12 cellular contexts compared by ENCODE assay signal in the genomic region with DNA sequence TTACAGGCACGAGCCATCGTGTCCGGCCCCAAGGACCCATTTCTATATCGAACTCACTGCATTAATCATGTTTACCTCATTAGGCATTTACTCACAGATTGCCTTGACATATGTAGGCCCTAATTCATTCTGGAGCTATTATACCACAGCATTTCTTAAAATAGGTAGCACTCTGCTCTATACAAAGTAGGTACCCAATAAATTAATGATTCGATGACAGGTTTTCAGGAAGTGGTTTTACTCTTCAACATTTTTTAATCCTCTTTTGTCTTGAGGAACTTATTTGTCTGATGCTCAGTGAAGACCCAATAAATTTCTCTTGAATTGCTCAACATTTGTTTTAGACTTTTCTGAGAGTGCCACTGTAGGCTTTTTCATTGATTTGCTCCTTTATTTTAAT. TPM values are rescaled to one million over a fixed set of nuclear protein-coding genes. Genes with fewer than 3 reads are reported as not detected.
DNase-seq lines count a peak whose midpoint lies in the region; ATAC-seq lines count a peak whose summit lies in the region.
"Had no signal": no experiment of that assay in that cellular context is flagged by ENCODE, and none has a peak within 500 bp of the region (broad histone marks: within the 10 kb centered on the region; RNA-seq: fewer than 3 reads in every experiment).

No MANE protein-coding gene starts in this region.

- peaks cover 8 to 31% of the 10 kb centered on the region in 2 donors for H3K36me3 Mint-ChIP-seq in activated T-cell treated with anti-CD3 and anti-CD28 coated beads, Interleukin-2, amount 50 U/mL, for 72 hours (ENCODE audit: insufficient read depth in 2 of 2)
- H3K36me3 Mint-ChIP-seq in activated naive CD8-positive, alpha-beta T cell: peaks cover 35% of the 10 kb centered on the region
- H3K36me3 Mint-ChIP-seq in stimulated activated naive B cell treated with anti-CD40 and anti-IgM and Interleukin-4, amounts not matched to agents 10 μg/mL and 1 μg/mL and 100 μg/mL, for 72 hours: peaks cover 27 to 42% of the 10 kb centered on the region in 2 donors

- peak overlapping the region; percentile 83 to 89 for H3K4me3 Mint-ChIP-seq in activated T-cell treated with anti-CD3 and anti-CD28 coated beads, Interleukin-2, amount 50 U/mL, for 72 hours
- H3K4me3 Mint-ChIP-seq in activated naive CD8-positive, alpha-beta T cell: peak overlapping the region; percentile 82
- H3K4me3 Mint-ChIP-seq in stimulated activated naive B cell treated with anti-CD40 and anti-IgM and Interleukin-4, amounts not matched to agents 10 μg/mL and 1 μg/mL and 100 μg/mL, for 72 hours: peak overlapping the region; percentile 13 to 62
- H3K4me3 Mint-ChIP-seq: neural crest cell had no signal

- no peak for DNase-seq in activated T-cell treated with anti-CD3 and anti-CD28 coated beads, Interleukin-2, amount 50 U/mL, for 72 hours
- no peak for DNase-seq in activated T-cell treated with anti-CD3 and anti-CD28 coated beads, Interleukin-2, amount 50 U/mL, for 1 hour
- DNase-seq in NOMO-1 (lab: John Stamatoyannopoulos, UW; ENCODE audit: unreplicated experiment in 2 of 2) (peak; percentile 23 to 87), NCI-H82 (lab: John Stamatoyannopoulos, UW) (no peak)
- no peak for DNase-seq in stimulated activated naive B cell treated with anti-CD40 and anti-IgM and Interleukin-4, amounts not matched to agents 10 μg/mL and 1 μg/mL and 100 μg/mL, for 72 hours
- DNase-seq: activated CD4-positive, alpha-beta T cell treated with anti-CD3 and anti-CD28 coated beads, Interleukin-2, amount 50 U/mL, for 1 hour; caudate nucleus; NCI-H2227 treated with DMSO at 0.1 percent for 48 hours had no signal

- peak overlapping the region; percentile 93 for H3K27ac Mint-ChIP-seq in activated T-cell treated with anti-CD3 and anti-CD28 coated beads, Interleukin-2, amount 50 U/mL, for 72 hours
- H3K27ac Mint-ChIP-seq in activated naive CD8-positive, alpha-beta T cell: peak overlapping the region; percentile 96
- peak overlapping the region; percentile 93 for H3K27ac Mint-ChIP-seq in stimulated activated naive B cell treated with anti-CD40 and anti-IgM and Interleukin-4, amounts not matched to agents 10 μg/mL and 1 μg/mL and 100 μg/mL, for 72 hours

- no peaks in the 10 kb centered on the region for H3K9me3 Mint-ChIP-seq in activated T-cell treated with anti-CD3 and anti-CD28 coated beads, Interleukin-2, amount 50 U/mL, for 72 hours
- H3K9me3 Mint-ChIP-seq in activated naive CD8-positive, alpha-beta T cell (ENCODE audit: low read depth): no peaks in the 10 kb centered on the region
- peaks cover under 1 to 5% of the 10 kb centered on the region in 2 donors for H3K9me3 Mint-ChIP-seq in stimulated activated naive B cell treated with anti-CD40 and anti-IgM and Interleukin-4, amounts not matched to agents 10 μg/mL and 1 μg/mL and 100 μg/mL, for 72 hours

- peaks cover 100% of the 10 kb centered on the region for H3K4me1 Mint-ChIP-seq in activated T-cell treated with anti-CD3 and anti-CD28 coated beads, Interleukin-2, amount 50 U/mL, for 72 hours (ENCODE audit: low read depth)
- peaks cover 93% of the 10 kb centered on the region for H3K4me1 Mint-ChIP-seq in activated naive CD8-positive, alpha-beta T cell (ENCODE audit: low read depth)
- H3K4me1 Mint-ChIP-seq in stimulated activated naive B cell treated with anti-CD40 and anti-IgM and Interleukin-4, amounts not matched to agents 10 μg/mL and 1 μg/mL and 100 μg/mL, for 72 hours: peaks cover 53 to 97% of the 10 kb centered on the region in 2 donors

- H3K27me3 Mint-ChIP-seq in activated T-cell treated with anti-CD3 and anti-CD28 coated beads, Interleukin-2, amount 50 U/mL, for 72 hours (ENCODE audit: low read depth): no peaks in the 10 kb centered on the region
- no peaks in the 10 kb centered on the region for H3K27me3 Mint-ChIP-seq in activated naive CD8-positive, alpha-beta T cell
- no peaks in the 10 kb centered on the region for H3K27me3 Mint-ChIP-seq in stimulated activated naive B cell treated with anti-CD40 and anti-IgM and Interleukin-4, amounts not matched to agents 10 μg/mL and 1 μg/mL and 100 μg/mL, for 72 hours

- ATAC-seq in activated T-cell treated with anti-CD3 and anti-CD28 coated beads, Interleukin-2, amount 50 U/mL, for 72 hours (replicated peaks in 1 of 2): no peak
- no peak for ATAC-seq in stimulated activated naive B cell treated with anti-CD40 and anti-IgM and Interleukin-4, amounts not matched to agents 10 μg/mL and 1 μg/mL and 100 μg/mL, for 72 hours (replicated peaks)
- no peak for ATAC-seq in HG03565 (IDR thresholded peaks at IDR 0.05; ENCODE audit: unreplicated experiment)
- ATAC-seq in GM21528 (IDR thresholded peaks at IDR 0.05; ENCODE audit: low FRiP score, unreplicated experiment): no peak

RNA-seq across cellular contexts. Expression of gene TGFBR2, which starts 12.1 kb away (rescaled TPM):
- 10 to 100 TPM; 37.7 to 45.9 TPM for total RNA-seq in activated T-cell treated with anti-CD3 and anti-CD28 coated beads, Interleukin-2, amount 50 U/mL, for 72 hours

Comparison
In these comparisons a context has a peak if more than half of its experiments do, and no peak if none do; other contexts are left out.
1. DNase-seq: peak in NOMO-1 (2 of 2); none in activated T-cell treated with anti-CD3 and anti-CD28 coated beads, Interleukin-2, amount 50 U/mL, for 72 hours (0 of 2), activated T-cell treated with anti-CD3 and anti-CD28 coated beads, Interleukin-2, amount 50 U/mL, for 1 hour (single experiment), stimulated activated naive B cell treated with anti-CD40 and anti-IgM and Interleukin-4, amounts not matched to agents 10 μg/mL and 1 μg/mL and 100 μg/mL, for 72 hours (single experiment) and NCI-H82 (single experiment).
2. Peak in every context shown above with its lines, with median percentiles within 50 percentile points of each other: H3K27ac Mint-ChIP-seq and H3K4me3 Mint-ChIP-seq.